8 cellular contexts compared by ENCODE assay signal in genomic region chr2:28751102-28751955, GRCh38. TPM values are rescaled to one million over a fixed set of nuclear protein-coding genes. Genes with fewer than 3 reads are reported as not detected.
DNase-seq lines count a peak whose midpoint lies in the region; TF ChIP-seq lines count a peak whose summit lies in the region.

Gene PPP1CB (plus strand): TSS chr2:28751830. CDS start chr2:28752125, 295 bp downstream.

- peak within 1 kb of the TSS; percentile 87 for H2BK15ac ChIP-seq in mesenchymal stem cell (ENCODE audit: low read depth, poor library complexity, severe bottlenecking)

- H2BK120ac ChIP-seq in mesenchymal stem cell (ENCODE audit: low read depth, low read length): peak within 1 kb of the TSS; percentile 94

- peak within 1 kb of the TSS; percentile 99 for H3K27ac ChIP-seq in effector memory CD4-positive, alpha-beta T cell (ENCODE audit: insufficient read depth, low read length, poor library complexity, severe bottlenecking)
- H3K27ac ChIP-seq in mesenchymal stem cell (ENCODE audit: low read length, poor library complexity, severe bottlenecking): peak within 1 kb of the TSS; percentile 98

- H2BK12ac ChIP-seq in mesenchymal stem cell (ENCODE audit: low read length in 2 of 2): peak within 1 kb of the TSS; percentile 73 to 84

- peak within 1 kb of the TSS; percentile 92 to 99 for H3K18ac ChIP-seq in mesenchymal stem cell (ENCODE audit: low read depth in 1 of 2, low read length in 2 of 2)

- H3K27me3 ChIP-seq in effector memory CD4-positive, alpha-beta T cell (replicated peaks; ENCODE audit: control insufficient read depth, insufficient read depth, low read length, poor library complexity, severe bottlenecking): no peaks in the 10 kb centered on the region
- H3K27me3 ChIP-seq in mesenchymal stem cell (ENCODE audit: control insufficient read depth in 1 of 2, insufficient read depth in 1 of 2, low read length in 2 of 2): no peaks in the 10 kb centered on the region

- peak within 1 kb of the TSS; percentile 84 for H4K8ac ChIP-seq in mesenchymal stem cell (ENCODE audit: low read length)

- H4K91ac ChIP-seq in mesenchymal stem cell (ENCODE audit: low read length): peak within 1 kb of the TSS; percentile 98

- no peaks in the 10 kb centered on the region for H3K36me3 ChIP-seq in effector memory CD4-positive, alpha-beta T cell (ENCODE audit: control insufficient read depth, insufficient read depth, low read length)
- no peaks in the 10 kb centered on the region for H3K36me3 ChIP-seq in mesenchymal stem cell (ENCODE audit: control insufficient read depth in 1 of 2, insufficient read depth in 2 of 2, low read depth in 1 of 2, low read length in 2 of 2)

- POLR2A ChIA-PET in activated CD8-positive, alpha-beta memory T cell treated with anti-CD3 and anti-CD28 coated beads for 36 hours (lab: Charles Lee): interaction anchor here (0.6 to 1.8 kb wide), 11 partner anchors 11 to 862 kb away, joined by 3 to 8 read pairs (median 4); partner anchors contain the start of gene TRMT61B

- peak within 1 kb of the TSS; percentile 90 for H2BK5ac ChIP-seq in mesenchymal stem cell (ENCODE audit: low read depth, low read length, poor library complexity, severe bottlenecking)

- H3K4me2 ChIP-seq in mesenchymal stem cell (ENCODE audit: low read length, poor library complexity, severe bottlenecking): peak within 1 kb of the TSS; percentile 92

- H2AFZ ChIP-seq in mesenchymal stem cell (ENCODE audit: low read depth, low read length): peak within 1 kb of the TSS; percentile 69

- peak within 1 kb of the TSS; percentile 97 for H3K9ac ChIP-seq in mesenchymal stem cell (ENCODE audit: low read length)

- peak within 1 kb of the TSS; percentile 83 for H2AK5ac ChIP-seq in mesenchymal stem cell (ENCODE audit: low read length, severe bottlenecking)

- peaks cover 14% of the 10 kb centered on the region for H3K4me1 ChIP-seq in effector memory CD4-positive, alpha-beta T cell (ENCODE audit: control insufficient read depth, insufficient read depth, low read length, poor library complexity, severe bottlenecking)
- peaks cover 4% of the 10 kb centered on the region for H3K4me1 ChIP-seq in mesenchymal stem cell (ENCODE audit: control insufficient read depth, insufficient read depth, low read depth, low read length)

- whole genome bisulfite sequencing in mesenchymal stem cell: 4% methylated on average over 75 of the region's 86 CpGs

- H3K79me1 ChIP-seq in mesenchymal stem cell (replicated peaks; ENCODE audit: low read length, poor library complexity, severe bottlenecking): no peaks in the 10 kb centered on the region

- TF ChIP-seq CTCF in GM20000 (IDR thresholded peaks at IDR 0.05; ENCODE audit: extremely low read depth, missing control alignments): peak; percentile 27

- peak; percentile 94 for DNase-seq in COLO829 (ENCODE audit: low spot score)
- peak; percentile 96 for DNase-seq in GM20000 (ENCODE audit: low spot score)
- DNase-seq in HT-29 (ENCODE audit: low spot score): peak; percentile 93
- peak; percentile 89 for DNase-seq in NK-92 treated with Interleukin-12 subunit alpha and Interleukin-12 subunit beta, amount 100 ng/mL, for 24 hours (lab: John Stamatoyannopoulos, UW)
- DNase-seq in effector memory CD4-positive, alpha-beta T cell: peak; percentile 95 to 97 (median 96)
- peak; percentile 96 for DNase-seq in mesenchymal stem cell
- peak; percentile 95 for DNase-seq in stimulated activated CD8-positive, alpha-beta memory T cell treated with anti-CD3 and anti-CD28 coated beads, Interleukin-12 subunit alpha, Interleukin-12 subunit beta, amount 100 ng/mL, for 4 hours (ENCODE audit: low read depth)

- peak within 1 kb of the TSS; percentile 90 to 93 for H3K4ac ChIP-seq in mesenchymal stem cell (ENCODE audit: low read depth in 1 of 2, low read length in 2 of 2)

- H3K23ac ChIP-seq in mesenchymal stem cell (ENCODE audit: low read length in 2 of 2): peak within 1 kb of the TSS; percentile 81 to 92

- peak within 1 kb of the TSS; percentile 91 to 93 for H3K14ac ChIP-seq in mesenchymal stem cell (ENCODE audit: low read length in 2 of 2)

- CTCF ChIA-PET in activated CD8-positive, alpha-beta memory T cell treated with anti-CD3 and anti-CD28 coated beads for 36 hours (lab: Charles Lee): interaction anchor here (1.3 to 2.2 kb wide), 3 partner anchors 10 to 157 kb away, joined by 3 to 10 read pairs (median 7); no protein-coding TSS in a partner anchor

- H3K9me3 ChIP-seq in effector memory CD4-positive, alpha-beta T cell (ENCODE audit: control insufficient read depth, low read length): no peaks in the 10 kb centered on the region
- no peaks in the 10 kb centered on the region for H3K9me3 ChIP-seq in mesenchymal stem cell (ENCODE audit: control insufficient read depth, low read length)

- peak within 1 kb of the TSS; percentile 93 for H3K4me3 ChIP-seq in effector memory CD4-positive, alpha-beta T cell (ENCODE audit: insufficient read depth, low read depth, low read length, poor library complexity, severe bottlenecking)
- H3K4me3 ChIP-seq in mesenchymal stem cell (ENCODE audit: insufficient read depth in 1 of 2, low read depth in 1 of 2, low read length in 2 of 2): peak within 1 kb of the TSS; percentile 90 to 93

RNA-seq across cellular contexts. Expression of gene PPP1CB, which starts in this region (rescaled TPM):
- 52.9 and 60.7 TPM in 2 replicates for total RNA-seq in HT-29 (2014; rRNA removed; shearing (Covaris generic))
- 100 to 1,000 TPM; 225 to 241 TPM for total RNA-seq in activated CD8-positive, alpha-beta memory T cell treated with anti-CD3 and anti-CD28 coated beads for 36 hours
- polyA plus RNA-seq in mesenchymal stem cell (2013, experiment 1 of 2): 80.9 TPM
- 88.4 TPM for polyA plus RNA-seq in mesenchymal stem cell (2013, experiment 2 of 2)

Comparison
In these comparisons a context has a peak if more than half of its experiments do, and no peak if none do; other contexts are left out.
1. Peak in every context shown above with its lines: DNase-seq, H3K4me3 ChIP-seq and H3K27ac ChIP-seq.